17 cellular contexts compared by ENCODE assay signal in the genomic region with DNA sequence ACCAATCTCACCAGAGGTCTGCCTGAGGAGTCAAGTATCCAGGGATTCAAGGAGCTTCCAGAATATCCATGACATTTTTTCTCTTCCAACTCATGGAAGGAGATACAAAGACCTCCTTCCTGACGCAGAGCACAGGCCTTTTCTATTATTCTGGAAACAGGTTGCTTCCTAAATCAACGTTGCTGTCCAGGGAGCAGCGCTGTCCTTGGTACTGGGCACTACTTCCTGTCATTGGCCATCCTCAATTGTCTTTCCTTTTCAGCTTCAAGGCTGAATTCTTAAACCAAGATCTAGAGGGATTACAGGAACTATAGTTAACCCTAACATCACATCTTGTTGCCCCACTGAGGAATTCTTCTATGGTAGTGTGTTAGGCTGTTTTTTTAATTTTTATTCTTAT. TPM values are rescaled to one million over a fixed set of nuclear protein-coding genes. Genes with fewer than 3 reads are reported as not detected.
DNase-seq lines count a peak whose midpoint lies in the region; ATAC-seq, FAIRE-seq and TF ChIP-seq lines count a peak whose summit lies in the region.
"Had no signal": no experiment of that assay in that cellular context is flagged by ENCODE, and none has a peak within 500 bp of the region (broad histone marks: within the 10 kb centered on the region; RNA-seq: fewer than 3 reads in every experiment).

No MANE protein-coding gene starts in this region.

- H2AFZ ChIP-seq in DND-41 (ENCODE audit: low read depth, low read length) (no peak overlapping the region), GM12878 (ENCODE audit: control insufficient read depth, low read depth, low read length) (no peak overlapping the region)

- POLR2A ChIA-PET in GM12878 (lab: Charles Lee), result no interaction called here
- POLR2A ChIA-PET in activated CD4-positive, alpha-beta T cell treated with anti-CD3 and anti-CD28 coated beads for 36 hours (lab: Charles Lee), result no interaction called here

- no peaks in the 10 kb centered on the region for H3K79me2 ChIP-seq in DND-41 (ENCODE audit: insufficient read depth, low read length)
- no peaks in the 10 kb centered on the region for H3K79me2 ChIP-seq in GM12878 (ENCODE audit: control insufficient read depth, insufficient read depth, low read length)

- H3K9me3 ChIP-seq in DND-41 (ENCODE audit: insufficient read depth, low read length, severe bottlenecking), result no peaks in the 10 kb centered on the region
- H3K9me3 ChIP-seq in GM12878 (replicated peaks; ENCODE audit: control insufficient read depth, insufficient read depth, low read length), result no peaks in the 10 kb centered on the region
- H3K9me3 ChIP-seq: ascending aorta had no signal

- in situ Hi-C loops in GM12878 (cut with MboI), result no loop called here

- H3K27me3 Mint-ChIP-seq in activated CD4-positive, alpha-beta T cell treated with anti-CD3 and anti-CD28 coated beads for 36 hours, result peaks cover 17% of the 10 kb centered on the region

- intact Hi-C loops in GM12878 (cut with micrococcal nuclease; ENCODE audit: unreplicated experiment), result no loop called here
- intact Hi-C loops in activated CD4-positive, alpha-beta T cell treated with anti-CD3 and anti-CD28 coated beads for 36 hours (cut with DNase I, micrococcal nuclease), result no loop called here

- DNase-seq in DND-41 (peak; percentile 13), LoVo (ENCODE audit: low spot score) (peak; percentile 8), GM12878 (ENCODE audit: low read depth, low spot score) (no peak), iris pigment epithelial cell (ENCODE audit: low read depth) (peak; percentile 27)
- no peak for DNase-seq in activated CD4-positive, alpha-beta T cell treated with anti-CD3 and anti-CD28 coated beads for 36 hours
- DNase-seq: activated B cell treated with CpG ODN at 0.5 μM for 24 hours; activated T-cell treated with anti-CD3 and anti-CD28 coated beads, Interleukin-2, amount 50 U/mL, for 1 hour; NCI-H1048; NCI-H526; right cardiac atrium had no signal

- H4K20me1 ChIP-seq in DND-41 (ENCODE audit: insufficient read depth, low read length), result no peaks in the 10 kb centered on the region; the same call in 1 of the 2 replicates
- no peaks in the 10 kb centered on the region for H4K20me1 ChIP-seq in GM12878 (ENCODE audit: control insufficient read depth, insufficient read depth)

- no TSS peak for BruUV-seq in GM12878 (replicated peaks; lab: Mats Ljungman, UMichigan)

- H3K27ac ChIP-seq in DND-41 (ENCODE audit: low read length), result no peak overlapping the region
- H3K27ac ChIP-seq in GM12878 (ENCODE audit: control insufficient read depth, insufficient read depth), result no peak overlapping the region
- H3K27ac ChIP-seq: ascending aorta, HL-60, SJSA1 had no signal

- TF ChIP-seq EP300 in GM12878 (IDR thresholded peaks at IDR 0.05; ENCODE audit: borderline replicate concordance in 1 of 2, control insufficient read depth in 1 of 2, low read depth in 2 of 2, low read length in 2 of 2), result no peak

- CTCF ChIA-PET in GM12878 (lab: Yijun Ruan, JAX), result no interaction called here
- CTCF ChIA-PET in activated CD4-positive, alpha-beta T cell treated with anti-CD3 and anti-CD28 coated beads for 36 hours (lab: Charles Lee), result interaction anchor here (0.6 kb wide), 1 partner anchor 52 kb away, joined by 3 read pairs; no protein-coding TSS in a partner anchor

- H3K27me3 ChIP-seq in DND-41 (ENCODE audit: insufficient read depth, low read length, poor library complexity) (peaks cover 5% of the 10 kb centered on the region), GM12878 (replicated peaks in 1 of 2; ENCODE audit: control insufficient read depth in 2 of 2, insufficient read depth in 2 of 2, low read length in 1 of 2) (0 out of 4 replicates have a peak, but pooled peaks cover 0 to 2% of the 10 kb centered on the region in 2 experiments)
- H3K27me3 ChIP-seq: ascending aorta had no signal

- no peak for ATAC-seq in DND-41 (ENCODE audit: insufficient read depth, low read depth)
- no peak for ATAC-seq in GM12878
- ATAC-seq in GM21737 (IDR thresholded peaks at IDR 0.05; ENCODE audit: unreplicated experiment), result no peak
- no peak for ATAC-seq in activated CD4-positive, alpha-beta T cell treated with anti-CD3 and anti-CD28 coated beads for 36 hours
- ATAC-seq in HG02759 (IDR thresholded peaks at IDR 0.05; ENCODE audit: unreplicated experiment), result no peak
- no peak for ATAC-seq in GM18520 (IDR thresholded peaks at IDR 0.05; ENCODE audit: unreplicated experiment)
- ATAC-seq: right cardiac atrium had no signal

- SMC1A ChIA-PET in GM12878 (lab: Charles Lee; ENCODE audit: uncharacterized antibody, unreplicated experiment), result no interaction called here

- FAIRE-seq in GM12878 (lab: Jason Lieb, UNC), result no peak
- FAIRE-seq: endometrium had no signal

- H3K4me2 ChIP-seq in DND-41 (ENCODE audit: insufficient read depth, low read length) (no peak overlapping the region), GM12878 (ENCODE audit: control insufficient read depth, insufficient read depth) (no peak overlapping the region)

- H3K4me3 Mint-ChIP-seq in activated CD4-positive, alpha-beta T cell treated with anti-CD3 and anti-CD28 coated beads for 36 hours, result no peak overlapping the region
- H3K4me3 Mint-ChIP-seq: activated B cell treated with CpG ODN at 0.5 μM for 24 hours had no signal

- H3K9ac ChIP-seq in DND-41 (ENCODE audit: low read depth, low read length) (no peak overlapping the region), GM12878 (ENCODE audit: control insufficient read depth, insufficient read depth, low read length) (no peak overlapping the region)

- no peak for TF ChIP-seq CTCF in DND-41 (IDR thresholded peaks at IDR 0.05; ENCODE audit: borderline replicate concordance, extremely low read depth, low read length, poor library complexity, severe bottlenecking)
- TF ChIP-seq CTCF in GM12878 (IDR thresholded peaks at IDR 0.05 in 2 of 3, conservative IDR thresholded peaks at IDR 0.05 in 1 of 3; ENCODE audit: control insufficient read depth in 2 of 3, extremely low read depth in 1 of 3, insufficient read depth in 1 of 3, low read depth in 3 of 3, low read length in 3 of 3), result no peak

- H3K27ac Mint-ChIP-seq in activated CD4-positive, alpha-beta T cell treated with anti-CD3 and anti-CD28 coated beads for 36 hours, result no peak overlapping the region
- H3K27ac Mint-ChIP-seq: activated B cell treated with CpG ODN at 0.5 μM for 24 hours had no signal

- TF ChIP-seq RAD21 in GM12878 (IDR thresholded peaks at IDR 0.05; ENCODE audit: insufficient read depth, low read depth, low read length), result no peak

- H3K9me3 Mint-ChIP-seq in activated CD4-positive, alpha-beta T cell treated with anti-CD3 and anti-CD28 coated beads for 36 hours (ENCODE audit: low read depth), result no peaks in the 10 kb centered on the region

- H3K4me1 Mint-ChIP-seq in activated CD4-positive, alpha-beta T cell treated with anti-CD3 and anti-CD28 coated beads for 36 hours, result no peaks in the 10 kb centered on the region
- H3K4me1 Mint-ChIP-seq: activated B cell treated with CpG ODN at 0.5 μM for 24 hours had no signal

- no peaks in the 10 kb centered on the region for H3K36me3 ChIP-seq in DND-41 (ENCODE audit: insufficient read depth, low read length)
- no peaks in the 10 kb centered on the region for H3K36me3 ChIP-seq in GM12878 (ENCODE audit: control insufficient read depth in 2 of 2, insufficient read depth in 2 of 2, low read length in 1 of 2)
- H3K36me3 ChIP-seq: ascending aorta, SJSA1 had no signal

- H3K4me3 ChIP-seq in DND-41 (ENCODE audit: low read depth in 1 of 2, low read length in 2 of 2), result no peak overlapping the region
- H3K4me3 ChIP-seq in GM12878, result no peak overlapping the region
- H3K4me3 ChIP-seq: ascending aorta, SJSA1 had no signal

- no peaks in the 10 kb centered on the region for H3K36me3 Mint-ChIP-seq in activated CD4-positive, alpha-beta T cell treated with anti-CD3 and anti-CD28 coated beads for 36 hours (ENCODE audit: low read depth)

- 0% methylated on average over 3 of the region's 3 CpGs for WGBS in GM12878 (ENCODE audit: insufficient coverage, insufficient replicate concordance, low lambda C conversion rate, missing lambda C conversion rate)

- H3K4me1 ChIP-seq in DND-41 (ENCODE audit: insufficient read depth, low read length) (no peaks in the 10 kb centered on the region), GM12878 (ENCODE audit: control insufficient read depth, insufficient read depth, low read length) (no peaks in the 10 kb centered on the region)
- H3K4me1 ChIP-seq: ascending aorta, SJSA1 had no signal

- no peak for TF ChIP-seq POLR2A in GM12878 (IDR thresholded peaks at IDR 0.05; ENCODE audit: low read depth, low read length)

- RAD21 ChIA-PET in GM12878 (lab: Charles Lee; ENCODE audit: unreplicated experiment), result no interaction called here

RNA-seq across cellular contexts. Expression of gene TBC1D21, which starts 50.4 kb away (rescaled TPM):
- not detected in 2 replicates for total RNA-seq in GM12878 (2013; cell fraction: nucleolus; rRNA removed)
- total RNA-seq in GM12878 (2014; rRNA removed) (not detected in 2 replicates), GM12878 (2014; rRNA removed; fragmentation: Illumina TruSeq; extraction: Trizol) (not detected in 2 replicates), GM12878 (2021) (not detected in 2 replicates)
- not detected for polyA plus RNA-seq in GM12878 (2011; ENCODE audit: low read depth)
- polyA plus RNA-seq in GM12878 (2011; rRNA removed) (not detected in 2 replicates), GM12878 (2014; fragmentation: Illumina TruSeq; extraction: Trizol) (not detected in 2 replicates), GM12878 (2014; fragmentation: Nextera tagmentation; extraction: Ambion mirVana) (not detected), GM12878 (2014; rRNA removed) (not detected in 2 replicates), GM12878 (2016; fragmentation: Nextera tagmentation; extraction: Ambion mirVana) (not detected)
- not detected in 2 replicates for polyA plus RNA-seq in GM12878 (2011; cell fraction: cytosol; rRNA removed)
- polyA plus RNA-seq in GM12878 (2011; cell fraction: nucleus; rRNA removed), result not detected in 2 replicates
- not detected in 2 replicates for polyA plus RNA-seq in GM12878 (2012)
- polyA minus RNA-seq in GM12878 (2011; rRNA and poly(A)+ RNA removed), result not detected in 2 replicates
- polyA minus RNA-seq in GM12878 (2011; cell fraction: cytosol; rRNA and poly(A)+ RNA removed), result not detected in 2 replicates
- not detected in 2 replicates for polyA minus RNA-seq in GM12878 (2011; cell fraction: nucleus; rRNA and poly(A)+ RNA removed)
- total RNA-seq in activated CD4-positive, alpha-beta T cell treated with anti-CD3 and anti-CD28 coated beads for 36 hours, result not detected
- total RNA-seq: activated B cell treated with CpG ODN at 0.5 μM for 24 hours, ascending aorta, right cardiac atrium, SJSA1 had no signal
- polyA plus RNA-seq: right cardiac atrium had no signal

Comparison
In these comparisons a context has a peak if more than half of its experiments do, and no peak if none do; other contexts are left out.
1. DNase-seq: peak in DND-41 (single experiment), LoVo (single experiment) and iris pigment epithelial cell (single experiment); none in GM12878 (single experiment) and activated CD4-positive, alpha-beta T cell treated with anti-CD3 and anti-CD28 coated beads for 36 hours (single experiment).